Comparison of ENCODE assay signal across 26 cellular contexts in genomic region chr19:39106201-39106600, GRCh38. TPM values are rescaled to one million over a fixed set of nuclear protein-coding genes. Genes with fewer than 3 reads are reported as not detected.
DNase-seq lines count a peak whose midpoint lies in the region; ATAC-seq and TF ChIP-seq lines count a peak whose summit lies in the region.
"Had no signal": no experiment of that assay in that cellular context is flagged by ENCODE, and none has a peak within 500 bp of the region (broad histone marks: within the 10 kb centered on the region; RNA-seq: fewer than 3 reads in every experiment).

No MANE protein-coding gene starts in this region.

- no peak for TF ChIP-seq CTCF in nephron progenitor cell (IDR thresholded peaks at IDR 0.05)

- no peaks in the 10 kb centered on the region for H3K4me1 Mint-ChIP-seq in nephron progenitor cell

- no peak for ATAC-seq in Right ventricle myocardium superior (ENCODE audit: poor library complexity)
- no peak for ATAC-seq in HG03159 (IDR thresholded peaks at IDR 0.05; ENCODE audit: unreplicated experiment)
- ATAC-seq in GM18517 (IDR thresholded peaks at IDR 0.05; ENCODE audit: unreplicated experiment) = no peak
- ATAC-seq: HepG2 had no signal

- H3K9me3 Mint-ChIP-seq in nephron progenitor cell = no peaks in the 10 kb centered on the region
- H3K9me3 Mint-ChIP-seq: CD8-positive, alpha-beta memory T cell; HFFc6 had no signal

- H3K27ac Mint-ChIP-seq in nephron progenitor cell = peak overlapping the region; percentile 14
- H3K27ac Mint-ChIP-seq: HFFc6 had no signal

- H3K36me3 Mint-ChIP-seq in nephron progenitor cell (ENCODE audit: low read depth) = no peaks in the 10 kb centered on the region
- H3K36me3 Mint-ChIP-seq: CD8-positive, alpha-beta memory T cell had no signal

- intact Hi-C loops in Right ventricle myocardium superior (cut with DNase I) = no loop called here

- peaks cover 36% of the 10 kb centered on the region for H3K27me3 Mint-ChIP-seq in nephron progenitor cell (ENCODE audit: low read depth, poor library complexity)

- H3K27ac ChIP-seq in caudate nucleus (ENCODE audit: low read depth, low read length) (peak overlapping the region; percentile 87), temporal lobe (ENCODE audit: low read depth, low read length) (peak overlapping the region; percentile 92)
- H3K27ac ChIP-seq: 22Rv1, C4-2B, HL-60 had no signal

- no peak overlapping the region for H3K4me3 Mint-ChIP-seq in nephron progenitor cell
- H3K4me3 Mint-ChIP-seq: CD8-positive, alpha-beta memory T cell; HFFc6 had no signal

- DNase-seq in NCI-H2227 treated with DMSO at 0.1 percent for 48 hours (lab: John Stamatoyannopoulos, UW) (peak; percentile 56), NCI-H2227 (lab: John Stamatoyannopoulos, UW; ENCODE audit: unreplicated experiment) (no peak), caudate nucleus (lab: John Stamatoyannopoulos, UW) (peak in 4 of 61 donors; percentile 8 to 78 (median 10)), nephron progenitor cell (no peak), Right ventricle myocardium superior (no peak)
- DNase-seq: Calu3; CD8-positive, alpha-beta memory T cell; DMS153; GF-D8; HFFc6; KBM-7; NCI-H1092 treated with DMSO at 0.1 percent for 48 hours; NCI-H1436 treated with DMSO at 0.1 percent for 48 hours; NCI-H1930; NCI-H345; NCI-H524 treated with DMSO at 0.1 percent for 48 hours; NCI-H82; OCI-M1 had no signal

RNA-seq across cellular contexts. Expression of gene PAK4, which starts 19.4 kb away (rescaled TPM):
- total RNA-seq in temporal lobe = 2.7 TPM
- 14.0 TPM for total RNA-seq in Right ventricle myocardium superior

RNA-seq across cellular contexts. Expression of gene ACP7, which starts 22.0 kb away (rescaled TPM):
- total RNA-seq in temporal lobe = not detected
- not detected for total RNA-seq in Right ventricle myocardium superior
- total RNA-seq: CD8-positive, alpha-beta memory T cell; HepG2; HFFc6; HT-29 had no signal
